In the genomic region with DNA sequence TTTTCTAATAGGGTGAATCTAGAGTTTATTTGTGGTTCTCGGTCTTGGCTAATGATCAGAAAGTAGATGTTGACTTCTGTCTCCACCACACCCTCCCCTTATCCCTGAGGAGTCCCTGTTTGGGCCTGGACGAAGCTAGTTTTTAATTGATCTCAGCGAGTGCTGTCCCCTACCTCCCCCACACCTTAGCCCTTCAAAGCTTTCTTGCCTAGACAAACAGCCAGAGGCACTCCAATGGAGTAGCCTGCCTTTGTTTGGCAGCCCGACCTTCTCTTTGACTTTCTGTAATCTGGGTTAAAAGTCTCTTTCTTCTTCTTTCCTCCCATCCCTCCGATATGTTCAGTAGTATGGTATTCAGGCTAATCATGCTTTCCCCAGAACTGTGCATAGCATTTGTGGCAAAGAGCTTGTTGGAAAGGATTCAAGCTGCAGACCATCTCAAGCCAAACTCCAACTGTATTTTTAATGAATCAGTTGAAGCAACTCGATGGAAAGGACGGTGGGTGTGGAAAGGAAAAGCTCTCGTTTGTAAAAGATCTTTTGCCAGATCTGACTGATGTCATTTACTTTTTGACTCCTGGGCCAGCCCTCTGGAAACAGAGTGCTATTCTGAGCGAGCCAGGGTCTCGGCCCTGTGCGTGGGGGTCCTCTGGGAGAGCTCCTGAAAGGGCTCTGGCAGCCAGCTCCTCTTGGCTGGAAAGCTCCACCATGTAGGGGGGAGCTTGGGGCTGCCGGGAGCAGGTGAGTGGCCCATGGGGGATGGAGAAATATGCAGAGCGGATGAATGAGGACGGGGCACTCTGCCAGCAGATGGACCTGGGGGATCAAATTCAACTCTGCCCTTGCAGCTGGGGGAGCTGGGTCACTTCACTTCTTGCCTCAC, we compare ENCODE assay signal across 14 cellular contexts. TPM values are rescaled to one million over a fixed set of nuclear protein-coding genes. Genes with fewer than 3 reads are reported as not detected.
DNase-seq lines count a peak whose midpoint lies in the region; ATAC-seq and TF ChIP-seq lines count a peak whose summit lies in the region.
"Had no signal": no experiment of that assay in that cellular context is flagged by ENCODE, and none has a peak within 500 bp of the region (broad histone marks: within the 10 kb centered on the region; RNA-seq: fewer than 3 reads in every experiment).

No MANE protein-coding gene starts in this region.

- H3K9me3 ChIP-seq in heart right ventricle = no peaks in the 10 kb centered on the region
- H3K9me3 ChIP-seq in tibial artery = no peaks in the 10 kb centered on the region
- H3K9me3 ChIP-seq: neutrophil had no signal

- no peaks in the 10 kb centered on the region for H3K36me3 ChIP-seq in heart right ventricle
- H3K36me3 ChIP-seq in tibial artery = no peaks in the 10 kb centered on the region
- H3K36me3 ChIP-seq: neutrophil had no signal

- intact Hi-C loops in heart right ventricle (cut with DNase I) (loop anchor here in 1 of 10 donors (5.0 kb wide), 1 partner anchor 257 kb away; no protein-coding TSS in a partner anchor), tibial artery (cut with DNase I; ENCODE audit: low total_unique reads) (no loop called here)

- ATAC-seq in heart right ventricle = peak in 6 of 8 donors; percentile 19 to 42 (median 26)
- ATAC-seq in omental fat pad (ENCODE audit: low FRiP score) = no peak
- ATAC-seq: activated naive CD8-positive, alpha-beta T cell treated with anti-CD3 and anti-CD28 coated beads, Interleukin-2, amount 50 U/mL, for 24 hours; T-helper 17 cell had no signal

- H3K4me3 ChIP-seq in heart right ventricle = peak overlapping the region in 3 of 10 donors; percentile 10 to 18 (median 15)
- H3K4me3 ChIP-seq in tibial artery = no peak overlapping the region

- H3K4me1 ChIP-seq in heart right ventricle (peaks cover 4 to 73% (median 20%) of the 10 kb centered on the region in 9 donors), tibial artery (peaks cover 0 to 84% (median 44%) of the 10 kb centered on the region in 4 donors)

- H3K27ac ChIP-seq in heart right ventricle (peak overlapping the region in 9 of 10 donors; percentile 34 to 91 (median 68)), tibial artery (peak overlapping the region; percentile 80 to 87)
- H3K27ac ChIP-seq: neutrophil had no signal

- no peak for TF ChIP-seq CTCF in heart right ventricle (IDR thresholded peaks at IDR 0.05)
- TF ChIP-seq CTCF in tibial artery (IDR thresholded peaks at IDR 0.05) = no peak
- no peak for TF ChIP-seq CTCF in omental fat pad (IDR thresholded peaks at IDR 0.05)

- 23 to 30% methylated on average over 14 of the region's 14 CpGs for WGBS in heart right ventricle, 2 donors

- H3K27me3 ChIP-seq in heart right ventricle (no peaks in the 10 kb centered on the region), tibial artery (no peaks in the 10 kb centered on the region)

- DNase-seq in NCI-H1105 treated with DMSO at 0.1 percent for 48 hours (lab: John Stamatoyannopoulos, UW) (peak; percentile 71), astrocyte of the hippocampus (ENCODE audit: low read depth, low spot score) (peak; percentile 86), heart right ventricle (peak in 1 of 2 donors; percentile 46), tibial artery (peak in 1 of 2 donors; percentile 74), RPMI8226 (no peak), omental fat pad (ENCODE audit: low spot score) (no peak)
- no peak for DNase-seq in activated CD4-positive, alpha-beta T cell treated with anti-CD3 and anti-CD28 coated beads for 4 hours
- DNase-seq: activated CD8-positive, alpha-beta memory T cell treated with anti-CD3 and anti-CD28 coated beads for 24 hours; activated naive CD8-positive, alpha-beta T cell treated with anti-CD3 and anti-CD28 coated beads, Interleukin-2, amount 50 U/mL, for 24 hours; DMS 273 treated with DMSO at 0.1 percent for 48 hours; NCI-H524; T-helper 17 cell had no signal

RNA-seq across cellular contexts. Expression of gene FAM180A, which starts 4.5 kb away (rescaled TPM):
- 10 to 100 TPM in 8 of 10 donors, 1 to 10 TPM in 2; 2.0 to 47.6 (median 19.5) TPM for total RNA-seq in heart right ventricle
- 10 to 100 TPM in 1 of 2 donors, 1 to 10 TPM in 1; 2.4 to 11.3 TPM for polyA plus RNA-seq in heart right ventricle
- total RNA-seq in omental fat pad = 10 to 100 TPM in 2 of 4 donors, 1 to 10 TPM in 2; 1.9 to 30.5 (median 9.8) TPM
- total RNA-seq: T-helper 17 cell, temporal lobe had no signal

RNA-seq across cellular contexts. Expression of gene SLC13A4, which starts 16.2 kb away (rescaled TPM):
- total RNA-seq in heart right ventricle = under 1 TPM in 8 of 10 donors, not detected in 2; 0.08 to 0.87 (median 0.56) TPM
- 1 to 10 TPM in 1 of 2 donors, under 1 TPM in 1; 0.12 to 2.8 TPM for polyA plus RNA-seq in heart right ventricle
- 1 to 10 TPM in 1 of 4 donors, under 1 TPM in 2, not detected in 1; 0.09 to 1.4 (median 0.79) TPM for total RNA-seq in omental fat pad
- total RNA-seq: T-helper 17 cell had no signal

Comparison
In these comparisons a context has a peak if more than half of its experiments do, and no peak if none do; other contexts are left out.
1. DNase-seq: peak in NCI-H1105 treated with DMSO at 0.1 percent for 48 hours (single experiment) and astrocyte of the hippocampus (single experiment); none in RPMI8226 (single experiment), activated CD4-positive, alpha-beta T cell treated with anti-CD3 and anti-CD28 coated beads for 4 hours (0 of 2) and omental fat pad (single experiment).